Comparison of ENCODE assay signal across 9 cellular contexts in the genomic region with DNA sequence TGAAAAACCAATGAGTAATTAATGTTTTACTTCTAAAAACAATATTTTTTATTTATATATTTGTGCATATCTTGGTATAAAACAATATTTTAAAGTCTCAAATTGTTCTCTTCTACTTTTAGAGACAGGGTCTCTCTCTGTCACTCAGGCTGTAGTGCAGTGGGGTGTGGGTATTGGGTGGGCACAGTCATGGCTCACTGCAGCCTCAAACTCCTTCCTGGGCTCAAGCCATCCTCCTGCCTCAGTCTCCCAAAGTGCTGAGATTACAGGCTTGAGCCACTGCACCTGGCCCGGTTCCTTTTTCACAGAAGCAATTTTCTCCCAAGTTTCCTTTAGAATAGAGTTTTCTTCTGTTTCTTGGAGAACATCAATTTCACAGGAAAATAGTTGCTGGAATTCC.
A peak's percentile ranks its signal among the peaks of the same experiment; 100 is the strongest.
DNase-seq lines count a peak whose midpoint lies in the region; ATAC-seq and TF ChIP-seq lines count a peak whose summit lies in the region.
"Had no signal": no experiment of that assay in that cellular context is flagged by ENCODE, and none has a peak within 500 bp of the region (broad histone marks: within the 10 kb centered on the region; RNA-seq: fewer than 3 reads in every experiment).

No MANE protein-coding gene starts in this region.

- peaks cover 26 to 48% (median 33%) of the 10 kb centered on the region in 7 donors for H3K4me1 Mint-ChIP-seq in naive thymus-derived CD4-positive, alpha-beta T cell

- H3K9me3 ChIP-seq in BLaER1 treated with 17β-estradiol and CSF1 and Interleukin-3, amounts not matched to agents 10 nM and 100 nM (replicated peaks in 1 of 11) = no peaks in the 10 kb centered on the region
- H3K9me3 ChIP-seq in Loucy (ENCODE audit: insufficient read depth, low read depth, low read length) (no peaks in the 10 kb centered on the region), breast epithelium (no peaks in the 10 kb centered on the region)
- no peaks in the 10 kb centered on the region for H3K9me3 ChIP-seq in naive thymus-derived CD4-positive, alpha-beta T cell (ENCODE audit: control insufficient read depth in 2 of 3, low read length in 3 of 3)

- no peak for TF ChIP-seq POLR2A in breast epithelium (IDR thresholded peaks at IDR 0.05)

- H3K4me3 ChIP-seq in BLaER1 treated with 17β-estradiol and CSF1 and Interleukin-3, amounts not matched to agents 10 nM and 100 nM = peak overlapping the region in 3 of 10 experiments; percentile 43 to 51 (median 49); a peak in 3 of 20 replicates
- peak overlapping the region; percentile 95 for H3K4me3 ChIP-seq in Loucy (ENCODE audit: low read length, poor library complexity, severe bottlenecking)
- peak overlapping the region; percentile 35 to 55 (median 46) for H3K4me3 ChIP-seq in breast epithelium
- peak overlapping the region; percentile 65 for H3K4me3 ChIP-seq in naive thymus-derived CD4-positive, alpha-beta T cell (ENCODE audit: low read length)

- H3F3A ChIP-seq in Loucy (ENCODE audit: low read depth) = no peaks in the 10 kb centered on the region

- H3K9ac ChIP-seq in BLaER1 treated with 17β-estradiol and CSF1 and Interleukin-3, amounts not matched to agents 10 nM and 100 nM = peak overlapping the region in 1 of 11 experiments; percentile 67; a peak in 1 of 22 replicates
- H3K9ac ChIP-seq in Loucy (ENCODE audit: low read depth, low read length, poor library complexity, severe bottlenecking) = peak overlapping the region; percentile 96

- peak overlapping the region; percentile 89 for H2AFZ ChIP-seq in Loucy (ENCODE audit: low read length)

- peak overlapping the region; percentile 48 to 99 (median 85) for H3K27ac Mint-ChIP-seq in naive thymus-derived CD4-positive, alpha-beta T cell

- H3K27ac ChIP-seq in BLaER1 treated with 17β-estradiol and CSF1 and Interleukin-3, amounts not matched to agents 10 nM and 100 nM = no peak overlapping the region; a peak in 1 of 22 replicates
- H3K27ac ChIP-seq in breast epithelium (peak overlapping the region in 1 of 2 donors; percentile 56), substantia nigra (ENCODE audit: low read depth, low read length, poor library complexity, severe bottlenecking) (no peak overlapping the region)
- H3K27ac ChIP-seq in naive thymus-derived CD4-positive, alpha-beta T cell (ENCODE audit: low read depth, low read length) = peak overlapping the region; percentile 49

- peaks cover 33 to 51% (median 44%) of the 10 kb centered on the region in 10 experiments for H3K4me1 ChIP-seq in BLaER1 treated with 17β-estradiol and CSF1 and Interleukin-3, amounts not matched to agents 10 nM and 100 nM
- H3K4me1 ChIP-seq in Loucy (ENCODE audit: insufficient read depth, low read length, poor library complexity, severe bottlenecking) (peaks cover 34% of the 10 kb centered on the region), breast epithelium (peaks cover under 1 to 13% of the 10 kb centered on the region in 2 donors)
- peaks cover 0 to 25% of the 10 kb centered on the region in 2 donors for H3K4me1 ChIP-seq in naive thymus-derived CD4-positive, alpha-beta T cell (ENCODE audit: control insufficient read depth in 2 of 2, insufficient read depth in 2 of 2, low read length in 2 of 2)

- DNase-seq in breast epithelium (ENCODE audit: low spot score in 2 of 2) = no peak
- DNase-seq in naive thymus-derived CD4-positive, alpha-beta T cell = no peak
- DNase-seq in NCI-H1694 (lab: John Stamatoyannopoulos, UW) = no peak
- no peak for DNase-seq in substantia nigra (lab: John Stamatoyannopoulos, UW)
- DNase-seq: NCI-H1694 treated with DMSO at 0.1 percent for 48 hours had no signal

- H3K4me2 ChIP-seq in BLaER1 treated with 17β-estradiol and CSF1 and Interleukin-3, amounts not matched to agents 10 nM and 100 nM = peak overlapping the region; percentile 80 to 97 (median 94); a peak in 18 of 22 replicates
- H3K4me2 ChIP-seq in Loucy (ENCODE audit: low read depth, low read length, poor library complexity, severe bottlenecking) = peak overlapping the region; percentile 77

- H3K79me2 ChIP-seq in Loucy (ENCODE audit: insufficient read depth, low read length) = peaks cover 7% of the 10 kb centered on the region; the same call in 1 of the 2 replicates

- no peak for TF ChIP-seq CTCF in Loucy (conservative IDR thresholded peaks at IDR 0.05; ENCODE audit: low read length)
- no peak for TF ChIP-seq CTCF in breast epithelium (IDR thresholded peaks at IDR 0.05)

- CTCF ChIA-PET in naive thymus-derived CD4-positive, alpha-beta T cell (lab: Charles Lee) = no interaction called here

- H3K4me3 Mint-ChIP-seq in naive thymus-derived CD4-positive, alpha-beta T cell = peak overlapping the region; percentile 78 to 97 (median 86)

- intact Hi-C loops in breast epithelium (cut with DNase I; ENCODE audit: low total_unique reads) = no loop called here
- intact Hi-C loops in naive thymus-derived CD4-positive, alpha-beta T cell (cut with micrococcal nuclease) = loop anchor here (5.0 kb wide), 2 partner anchors 438 to 443 kb away; partner anchors contain the start of gene ARID1B (in 1 of the 2)

- no peaks in the 10 kb centered on the region for H3K36me3 Mint-ChIP-seq in naive thymus-derived CD4-positive, alpha-beta T cell

- H3K27me3 ChIP-seq in BLaER1 treated with 17β-estradiol and CSF1 and Interleukin-3, amounts not matched to agents 10 nM and 100 nM = peaks cover 19 to 64% (median 32%) of the 10 kb centered on the region in 11 experiments
- H3K27me3 ChIP-seq in Loucy (ENCODE audit: insufficient read depth, low read length, poor library complexity, severe bottlenecking) (no peaks in the 10 kb centered on the region), breast epithelium (no peaks in the 10 kb centered on the region)
- no peaks in the 10 kb centered on the region for H3K27me3 ChIP-seq in naive thymus-derived CD4-positive, alpha-beta T cell (ENCODE audit: control insufficient read depth in 2 of 2, insufficient read depth in 2 of 2, low read length in 2 of 2)

- no peak for ATAC-seq in naive thymus-derived CD4-positive, alpha-beta T cell
- ATAC-seq in HG02763 (IDR thresholded peaks at IDR 0.05; ENCODE audit: unreplicated experiment) (no peak), GM21447 (IDR thresholded peaks at IDR 0.05; ENCODE audit: unreplicated experiment) (no peak)

- POLR2A ChIA-PET in naive thymus-derived CD4-positive, alpha-beta T cell (lab: Charles Lee) = interaction anchor here (0.6 kb wide), 1 partner anchor 265 kb away, joined by 3 read pairs; no protein-coding TSS in a partner anchor

- peaks cover 0 to 53% (median 11%) of the 10 kb centered on the region in 11 experiments; a peak in 14 of 22 replicates for H4K20me1 ChIP-seq in BLaER1 treated with 17β-estradiol and CSF1 and Interleukin-3, amounts not matched to agents 10 nM and 100 nM
- no peaks in the 10 kb centered on the region for H4K20me1 ChIP-seq in Loucy (ENCODE audit: insufficient read depth, low read length, poor library complexity, severe bottlenecking)

- H3K9me3 Mint-ChIP-seq in naive thymus-derived CD4-positive, alpha-beta T cell = peaks cover 0 to 3% (median 0%) of the 10 kb centered on the region in 11 donors

- H3K27me3 Mint-ChIP-seq in naive thymus-derived CD4-positive, alpha-beta T cell = peaks cover 0 to 8% (median 2%) of the 10 kb centered on the region in 5 donors

- H3K9me2 ChIP-seq in Loucy (replicated peaks; ENCODE audit: low read depth, low read length) = no peaks in the 10 kb centered on the region

- H3K36me3 ChIP-seq in BLaER1 treated with 17β-estradiol and CSF1 and Interleukin-3, amounts not matched to agents 10 nM and 100 nM = no peaks in the 10 kb centered on the region
- no peaks in the 10 kb centered on the region for H3K36me3 ChIP-seq in Loucy (ENCODE audit: insufficient read depth, low read length)
- no peaks in the 10 kb centered on the region for H3K36me3 ChIP-seq in breast epithelium
- no peaks in the 10 kb centered on the region for H3K36me3 ChIP-seq in naive thymus-derived CD4-positive, alpha-beta T cell (ENCODE audit: control insufficient read depth in 2 of 3, insufficient read depth in 3 of 3, low read length in 3 of 3)
